In genomic region chr6:21157186-21157929, GRCh38 we compare ENCODE assay signal across 13 cellular contexts.
A peak's percentile ranks its signal among the peaks of the same experiment; 100 is the strongest.
DNase-seq lines count a peak whose midpoint lies in the region; ATAC-seq and FAIRE-seq lines count a peak whose summit lies in the region.
"Had no signal": no experiment of that assay in that cellular context is flagged by ENCODE, and none has a peak within 500 bp of the region (broad histone marks: within the 10 kb centered on the region; RNA-seq: fewer than 3 reads in every experiment).

No MANE protein-coding gene starts in this region.

- peak overlapping the region; percentile 57 for H2BK15ac ChIP-seq in mesendoderm (replicated peaks; ENCODE audit: low read depth)

- no peaks in the 10 kb centered on the region for H3K79me1 ChIP-seq in mesendoderm (ENCODE audit: low read length)

- H3K36me3 ChIP-seq in mesendoderm (ENCODE audit: control insufficient read depth, insufficient read depth, low read length): no peaks in the 10 kb centered on the region

- no peak overlapping the region for H3K9ac ChIP-seq in mesendoderm (ENCODE audit: low read length)

- no peak overlapping the region for H2AK5ac ChIP-seq in mesendoderm (ENCODE audit: low read length)

- no peaks in the 10 kb centered on the region for H3K4me1 ChIP-seq in mesendoderm (ENCODE audit: control insufficient read depth, low read depth, low read length)

- H3K56ac ChIP-seq in mesendoderm (ENCODE audit: low read length): no peak overlapping the region

- H2BK120ac ChIP-seq in mesendoderm (ENCODE audit: low read depth, low read length): no peak overlapping the region

- no peaks in the 10 kb centered on the region for H3K27me3 ChIP-seq in mesendoderm (ENCODE audit: insufficient read depth, low read length, poor library complexity)

- H2BK5ac ChIP-seq in mesendoderm (ENCODE audit: low read length): no peak overlapping the region

- no peak for FAIRE-seq in RCC 7860 (lab: Jason Lieb, UNC)
- FAIRE-seq: G401.6 had no signal

- no peak overlapping the region for H3K4ac ChIP-seq in mesendoderm (ENCODE audit: low read depth, low read length)

- no peak overlapping the region for H3K4me2 ChIP-seq in mesendoderm (ENCODE audit: low read length)

- no peak overlapping the region for H3K18ac ChIP-seq in mesendoderm (ENCODE audit: low read length)

- no CpG with 5 or more reads among the region's 4 CpGs for WGBS in mesendoderm (ENCODE audit: extremely low coverage, insufficient coverage, low lambda C conversion rate)

- DNase-seq in NCI-H1417 (lab: John Stamatoyannopoulos, UW): peak; percentile 7 to 44 (median 9)
- no peak for DNase-seq in NCI-H1417 treated with DMSO at 0.1 percent for 48 hours (lab: John Stamatoyannopoulos, UW)
- DNase-seq in mesendoderm: no peak
- DNase-seq in head of caudate nucleus: no peak
- DNase-seq in substantia nigra (lab: John Stamatoyannopoulos, UW): no peak
- DNase-seq in RCC 7860 (ENCODE audit: low spot score): no peak
- DNase-seq: 8988T; NCI-H2081; stimulated activated CD4-positive, alpha-beta T cell treated with anti-CD3 and anti-CD28 coated beads, Interleukin-4, amount 100 ng/mL, for 24 hours had no signal

- H4K5ac ChIP-seq in mesendoderm (ENCODE audit: low read length): no peak overlapping the region

- H3K27ac ChIP-seq in mesendoderm (ENCODE audit: low read depth, low read length) (no peak overlapping the region), substantia nigra (ENCODE audit: low read depth, low read length, poor library complexity, severe bottlenecking) (no peak overlapping the region)
- H3K27ac ChIP-seq: coronary artery had no signal

- no peak overlapping the region for H3K4me3 ChIP-seq in mesendoderm (ENCODE audit: low read length)
- H3K4me3 ChIP-seq: coronary artery had no signal

- H4K8ac ChIP-seq in mesendoderm (ENCODE audit: low read depth, low read length): no peak overlapping the region

- intact Hi-C loops in head of caudate nucleus (cut with DNase I): no loop called here

- no peak overlapping the region for H3K23ac ChIP-seq in mesendoderm (ENCODE audit: low read length)

- ATAC-seq in GM21723 (IDR thresholded peaks at IDR 0.05; ENCODE audit: unreplicated experiment): peak; percentile 84
- ATAC-seq in HG03280 (IDR thresholded peaks at IDR 0.05; ENCODE audit: unreplicated experiment): peak; percentile 67

- H3K79me2 ChIP-seq in mesendoderm (ENCODE audit: control insufficient read depth, insufficient read depth, low read length): no peaks in the 10 kb centered on the region

Comparison
In these comparisons a context has a peak if more than half of its experiments do, and no peak if none do; other contexts are left out.
1. DNase-seq: peak in NCI-H1417 (3 of 3); none in NCI-H1417 treated with DMSO at 0.1 percent for 48 hours (single experiment), mesendoderm (single experiment), head of caudate nucleus (0 of 42), substantia nigra (0 of 49) and RCC 7860 (single experiment).